In the genomic region with DNA sequence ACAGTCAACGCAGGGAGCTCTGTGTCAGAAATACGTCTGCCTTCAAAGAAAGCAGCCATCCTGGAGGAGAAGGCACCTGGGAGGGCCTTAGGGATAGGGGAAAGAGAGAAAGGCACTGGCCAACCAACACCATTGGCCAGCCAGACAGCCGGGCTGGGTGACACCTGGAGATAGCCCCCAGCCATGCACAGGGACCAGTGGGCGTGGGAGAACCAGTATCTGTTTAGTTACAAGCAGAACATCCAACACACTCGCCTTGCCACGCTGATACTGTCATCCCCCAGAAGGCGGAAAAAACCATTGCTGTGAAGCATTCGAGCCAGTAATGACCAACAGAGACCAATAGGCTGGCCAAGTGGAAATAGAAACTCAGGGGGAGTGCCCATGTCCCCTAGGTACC, we compare ENCODE assay signal across 11 cellular contexts. TPM values are rescaled to one million over a fixed set of nuclear protein-coding genes. Genes with fewer than 3 reads are reported as not detected.
DNase-seq lines count a peak whose midpoint lies in the region; ATAC-seq, FAIRE-seq and TF ChIP-seq lines count a peak whose summit lies in the region.
"Had no signal": no experiment of that assay in that cellular context is flagged by ENCODE, and none has a peak within 500 bp of the region (broad histone marks: within the 10 kb centered on the region; RNA-seq: fewer than 3 reads in every experiment).

No MANE protein-coding gene starts in this region.

- intact Hi-C loops in HCT116 (cut with micrococcal nuclease) = no loop called here
- intact Hi-C loops in K562 (cut with micrococcal nuclease) = no loop called here

- POLR2A ChIA-PET in HCT116 (lab: Charles Lee) (interaction anchor here (1.1 kb wide), 1 partner anchor 312 kb away, joined by 3 read pairs; no protein-coding TSS in a partner anchor), K562 (lab: Yijun Ruan, JAX) (interaction anchor here (0.6 to 1.6 kb wide), 11 partner anchors 8 to 348 kb away, joined by 3 to 8 read pairs (median 4); a partner anchor contains a TSS)

- no peaks in the 10 kb centered on the region for H3K9me1 ChIP-seq in K562 (ENCODE audit: control insufficient read depth, insufficient read depth, low read length)

- H3K79me2 ChIP-seq in HCT116 (ENCODE audit: insufficient read depth, low read length) = no peaks in the 10 kb centered on the region
- no peaks in the 10 kb centered on the region for H3K79me2 ChIP-seq in K562 (ENCODE audit: control insufficient read depth, insufficient read depth, low read length)

- H3K4me2 ChIP-seq in BLaER1 treated with 17β-estradiol and CSF1 and Interleukin-3, amounts not matched to agents 10 nM and 100 nM = peak overlapping the region; percentile 54 to 86 (median 74)
- H3K4me2 ChIP-seq in HCT116 (ENCODE audit: low read length) (peak overlapping the region; percentile 68), K562 (ENCODE audit: insufficient read depth, low read length) (peak overlapping the region; percentile 20; the same call in 1 of the 2 replicates)

- H3K9me3 ChIP-seq in BLaER1 treated with 17β-estradiol and CSF1 and Interleukin-3, amounts not matched to agents 10 nM and 100 nM (replicated peaks in 1 of 11) = no peaks in the 10 kb centered on the region
- no peaks in the 10 kb centered on the region for H3K9me3 ChIP-seq in HCT116 (ENCODE audit: control insufficient read depth in 1 of 2, insufficient read depth in 1 of 2, low read depth in 1 of 2, low read length in 2 of 2)
- H3K9me3 ChIP-seq in K562 (replicated peaks; ENCODE audit: control insufficient read depth, insufficient read depth, low read depth, low read length) = no peaks in the 10 kb centered on the region
- no peaks in the 10 kb centered on the region for H3K9me3 ChIP-seq in mesodermal cell (ENCODE audit: control insufficient read depth, low read length)
- H3K9me3 ChIP-seq: Caco-2, left ventricle myocardium inferior had no signal

- no peaks in the 10 kb centered on the region for H3K27me3 ChIP-seq in BLaER1 treated with 17β-estradiol and CSF1 and Interleukin-3, amounts not matched to agents 10 nM and 100 nM
- no peaks in the 10 kb centered on the region for H3K27me3 ChIP-seq in HCT116 (ENCODE audit: insufficient read depth, low read length)
- H3K27me3 ChIP-seq in K562 (ENCODE audit: control insufficient read depth in 2 of 2, insufficient read depth in 2 of 2, low read length in 2 of 2) = no peaks in the 10 kb centered on the region

- CTCF ChIA-PET in HCT116 (lab: Charles Lee) = no interaction called here
- CTCF ChIA-PET in K562 (lab: Yijun Ruan, JAX; ENCODE audit: low intra/inter-chr PET ratio) = no interaction called here

- peaks cover 0 to 27% (median 0%) of the 10 kb centered on the region in 11 experiments; a peak in 4 of 22 replicates for H4K20me1 ChIP-seq in BLaER1 treated with 17β-estradiol and CSF1 and Interleukin-3, amounts not matched to agents 10 nM and 100 nM
- no peaks in the 10 kb centered on the region for H4K20me1 ChIP-seq in HCT116 (ENCODE audit: insufficient read depth)
- H4K20me1 ChIP-seq in K562 (replicated peaks; ENCODE audit: control insufficient read depth, insufficient read depth, low read length) = no peaks in the 10 kb centered on the region

- H3K9me2 ChIP-seq in HCT116 (ENCODE audit: insufficient read depth) = no peaks in the 10 kb centered on the region

- TF ChIP-seq CTCF in HCT116 (IDR thresholded peaks at IDR 0.05 in 2 of 3, conservative IDR thresholded peaks at IDR 0.05 in 1 of 3; ENCODE audit: borderline replicate concordance in 1 of 3, insufficient read depth in 1 of 3, low read depth in 2 of 3, low read length in 2 of 3) (no peak), K562 (IDR thresholded peaks at IDR 0.05 in 2 of 3, conservative IDR thresholded peaks at IDR 0.05 in 1 of 3; ENCODE audit: insufficient read depth in 2 of 3, low read depth in 1 of 3, low read length in 3 of 3) (no peak)

- no peak for TF ChIP-seq RAD21 in HCT116 (IDR thresholded peaks at IDR 0.05; ENCODE audit: low read depth)
- TF ChIP-seq RAD21 in K562 (CRISPR knock-in tag; conservative IDR thresholded peaks at IDR 0.05 in 1 of 2, IDR thresholded peaks at IDR 0.05 in 1 of 2) = no peak

- peak overlapping the region in 10 of 11 experiments; percentile 8 to 71 (median 37); a peak in 14 of 22 replicates for H3K9ac ChIP-seq in BLaER1 treated with 17β-estradiol and CSF1 and Interleukin-3, amounts not matched to agents 10 nM and 100 nM
- H3K9ac ChIP-seq in HCT116 (ENCODE audit: low read length) (no peak overlapping the region; the same call in 1 of the 2 replicates), K562 (ENCODE audit: insufficient read depth in 1 of 2, low read depth in 2 of 2, low read length in 2 of 2) (peak overlapping the region; percentile 56; a peak in 2 of 4 replicates)

- no peak for TF ChIP-seq EP300 in K562 (IDR thresholded peaks at IDR 0.05; ENCODE audit: low read length)

- no peak overlapping the region for H3K4me3 ChIP-seq in BLaER1 treated with 17β-estradiol and CSF1 and Interleukin-3, amounts not matched to agents 10 nM and 100 nM
- H3K4me3 ChIP-seq in HCT116 (replicated peaks in 1 of 2; ENCODE audit: low read depth in 1 of 2, low read length in 2 of 2) = no peak overlapping the region
- H3K4me3 ChIP-seq in K562 = no peak overlapping the region
- no peak overlapping the region for H3K4me3 ChIP-seq in mesodermal cell (ENCODE audit: extremely low read depth, insufficient read depth, low read length, poor library complexity, severe bottlenecking)
- H3K4me3 ChIP-seq: left ventricle myocardium inferior had no signal

- no peak for DNase-seq in HCT116 (ENCODE audit: low read depth, low spot score)
- DNase-seq in K562 (ENCODE audit: extremely low read depth in 1 of 4, low spot score in 3 of 4) = no peak
- DNase-seq in SW 1271 (lab: John Stamatoyannopoulos, UW) = no peak
- DNase-seq in globus pallidus (ENCODE audit: low spot score) = no peak
- DNase-seq: Caco-2, left ventricle myocardium inferior, NCI-H2029 had no signal

- TF ChIP-seq POLR2A in HCT116 (IDR thresholded peaks at IDR 0.05; ENCODE audit: borderline replicate concordance, extremely low read depth, insufficient read depth, insufficient read length) (no peak), K562 (conservative IDR thresholded peaks at IDR 0.05) (no peak)

- H3K27ac ChIP-seq in BLaER1 treated with 17β-estradiol and CSF1 and Interleukin-3, amounts not matched to agents 10 nM and 100 nM = peak overlapping the region; percentile 23 to 90 (median 65)
- H3K27ac ChIP-seq in HCT116 (ENCODE audit: low read depth, low read length) (no peak overlapping the region; the same call in 1 of the 2 replicates), K562 (ENCODE audit: extremely low read depth, low read depth, low read length) (peak overlapping the region; percentile 54), mesodermal cell (ENCODE audit: low read depth, low read length, severe bottlenecking) (peak overlapping the region; percentile 1)
- H3K27ac ChIP-seq: left ventricle myocardium inferior had no signal

- FAIRE-seq in K562 (lab: Jason Lieb, UNC) = peak; percentile 44

- H3K36me3 ChIP-seq in BLaER1 treated with 17β-estradiol and CSF1 and Interleukin-3, amounts not matched to agents 10 nM and 100 nM = peaks cover 0 to 33% (median 10%) of the 10 kb centered on the region in 11 experiments; a peak in 12 of 22 replicates
- H3K36me3 ChIP-seq in HCT116 (ENCODE audit: control insufficient read depth in 1 of 2, insufficient read depth in 2 of 2, low read length in 2 of 2) = no peaks in the 10 kb centered on the region
- peaks cover 28% of the 10 kb centered on the region; the same call in 2 of the 3 replicates for H3K36me3 ChIP-seq in K562 (ENCODE audit: control insufficient read depth, insufficient read depth, low read length)
- peaks cover 6% of the 10 kb centered on the region for H3K36me3 ChIP-seq in mesodermal cell (ENCODE audit: control insufficient read depth, insufficient read depth, low read length)

- RAD21 ChIA-PET in HCT116 (lab: Charles Lee; ENCODE audit: low non-redundant PET in 1 of 2, low total read pairs in 2 of 2, uncharacterized antibody in 2 of 2, unreplicated experiment in 2 of 2) = no interaction called here

- H2AFZ ChIP-seq in HCT116 (ENCODE audit: low read depth, low read length, poor library complexity, severe bottlenecking) (no peak overlapping the region), K562 (ENCODE audit: low read depth, low read length) (peak overlapping the region; percentile 89)

- in situ Hi-C loops in K562 (cut with MboI) = no loop called here

- WGBS in K562 (ENCODE audit: insufficient coverage, low coverage, missing lambda C conversion rate) = 74% methylated on average over 7 of the region's 8 CpGs
- WGBS in mesodermal cell (ENCODE audit: insufficient coverage in 2 of 2), 2 experiments = 95 to 97% methylated on average over 8 of the region's 8 CpGs

- ATAC-seq in HCT116 = no peak
- ATAC-seq in K562 = no peak
- ATAC-seq in GM21717 (IDR thresholded peaks at IDR 0.05; ENCODE audit: unreplicated experiment) = no peak
- no peak for ATAC-seq in GM18498 (IDR thresholded peaks at IDR 0.05; ENCODE audit: unreplicated experiment)

- peaks cover 21 to 84% (median 33%) of the 10 kb centered on the region in 10 experiments for H3K4me1 ChIP-seq in BLaER1 treated with 17β-estradiol and CSF1 and Interleukin-3, amounts not matched to agents 10 nM and 100 nM
- H3K4me1 ChIP-seq in HCT116 (ENCODE audit: control insufficient read depth in 1 of 2, insufficient read depth in 2 of 2, low read length in 2 of 2) (peaks cover 19 to 32% of the 10 kb centered on the region in 2 experiments), K562 (replicated peaks in 1 of 2; ENCODE audit: control insufficient read depth in 2 of 2, insufficient read depth in 2 of 2, low read length in 2 of 2) (peaks cover 21 to 44% of the 10 kb centered on the region in 2 experiments), mesodermal cell (ENCODE audit: control insufficient read depth, insufficient read depth, low read length, poor library complexity, severe bottlenecking) (peaks cover 30% of the 10 kb centered on the region)
- H3K4me1 ChIP-seq: Caco-2, left ventricle myocardium inferior had no signal

- BruUV-seq in HCT116 (replicated peaks; lab: Mats Ljungman, UMichigan) (no TSS peak), K562 (replicated peaks; lab: Mats Ljungman, UMichigan) (no TSS peak)

RNA-seq across cellular contexts. Expression of a gene that starts 15.5 kb away (rescaled TPM):
- total RNA-seq in HCT116 (2021; ENCODE audit: unreplicated experiment) = 1.1 TPM
- 0.39 and 0.44 TPM in 2 replicates for polyA plus RNA-seq in HCT116 (2012)
- 1.2 and 2.8 TPM in 2 replicates for total RNA-seq in K562 (2011; cell fraction: chromatin; rRNA removed; ENCODE audit: low replicate concordance)
- total RNA-seq in K562 (2011; cell fraction: nucleolus; rRNA removed) = 1.6 and 2.0 TPM in 2 replicates
- total RNA-seq in K562 (2011; cell fraction: nucleoplasm; rRNA removed) = 1.2 and 1.5 TPM in 2 replicates
- 0.36 and 0.57 TPM in 2 replicates for total RNA-seq in K562 (2014; rRNA removed)
- total RNA-seq in K562 (2014; rRNA removed; fragmentation: Illumina TruSeq; extraction: Trizol) = 0.33 and 0.45 TPM in 2 replicates
- total RNA-seq in K562 (2015; rRNA removed; fragmentation: Illumina TruSeq; extraction: Trizol) = 0.58 and 0.64 TPM in 2 replicates
- 0.58 and 0.60 TPM in 2 replicates for total RNA-seq in K562 (2021)
- polyA plus RNA-seq in K562 (2011; rRNA removed) = 0.55 and 0.72 TPM in 2 replicates
- 0.43 and 0.48 TPM in 2 replicates for polyA plus RNA-seq in K562 (2011; cell fraction: cytosol; rRNA removed)
- polyA plus RNA-seq in K562 (2011; cell fraction: nucleus; rRNA removed) = 0.63 TPM in 2 replicates
- polyA plus RNA-seq in K562 (2012) = 0.62 and 0.97 TPM in 2 replicates
- polyA plus RNA-seq in K562 (2014; fragmentation: Illumina TruSeq; extraction: Trizol) = 0.45 and 0.60 TPM in 2 replicates
- polyA plus RNA-seq in K562 (2014; fragmentation: Nextera tagmentation; extraction: Ambion mirVana) = under 1 TPM in 1 of 2 experiments, not detected in 1; 0.17 TPM
- 0.49 and 0.71 TPM in 2 replicates for polyA plus RNA-seq in K562 (2014; rRNA removed)
- polyA minus RNA-seq in K562 (2011; rRNA and poly(A)+ RNA removed) = 0.42 and 0.81 TPM in 2 replicates
- polyA minus RNA-seq in K562 (2011; cell fraction: cytosol; rRNA and poly(A)+ RNA removed) = not detected in 2 replicates
- 0.22 and 0.27 TPM in 2 replicates for polyA minus RNA-seq in K562 (2011; cell fraction: nucleus; rRNA and poly(A)+ RNA removed)
- 0.85 TPM for polyA plus RNA-seq in mesodermal cell (2013, experiment 1 of 2)
- polyA plus RNA-seq in mesodermal cell (2013, experiment 2 of 2) = 0.51 TPM

RNA-seq across cellular contexts. Expression of a gene that starts 31.0 kb away (rescaled TPM):
- 10.3 TPM for total RNA-seq in HCT116 (2021; ENCODE audit: unreplicated experiment)
- 4.8 and 10.4 TPM in 2 replicates for polyA plus RNA-seq in HCT116 (2012)
- 26.7 and 49.0 TPM in 2 replicates for total RNA-seq in K562 (2011; cell fraction: chromatin; rRNA removed; ENCODE audit: low replicate concordance)
- total RNA-seq in K562 (2011; cell fraction: nucleolus; rRNA removed) = 16.5 and 18.2 TPM in 2 replicates
- 38.7 and 66.3 TPM in 2 replicates for total RNA-seq in K562 (2011; cell fraction: nucleoplasm; rRNA removed)
- 7.6 and 7.9 TPM in 2 replicates for total RNA-seq in K562 (2014; rRNA removed)
- 8.3 and 9.1 TPM in 2 replicates for total RNA-seq in K562 (2014; rRNA removed; fragmentation: Illumina TruSeq; extraction: Trizol)
- total RNA-seq in K562 (2015; rRNA removed; fragmentation: Illumina TruSeq; extraction: Trizol) = 6.7 and 7.1 TPM in 2 replicates
- 13.4 and 19.8 TPM in 2 replicates for total RNA-seq in K562 (2021)
- 26.7 and 35.9 TPM in 2 replicates for polyA plus RNA-seq in K562 (2011; rRNA removed)
- 10.5 and 14.7 TPM in 2 replicates for polyA plus RNA-seq in K562 (2011; cell fraction: cytosol; rRNA removed)
- 49.2 and 59.8 TPM in 2 replicates for polyA plus RNA-seq in K562 (2011; cell fraction: nucleus; rRNA removed)
- polyA plus RNA-seq in K562 (2012) = 8.5 and 11.4 TPM in 2 replicates
- 11.5 and 13.0 TPM in 2 replicates for polyA plus RNA-seq in K562 (2014; fragmentation: Illumina TruSeq; extraction: Trizol)
- polyA plus RNA-seq in K562 (2014; fragmentation: Nextera tagmentation; extraction: Ambion mirVana) = 10 to 100 TPM in 1 of 2 experiments, 1 to 10 TPM in 1; 9.0 to 11.0 TPM
- 13.2 and 15.6 TPM in 2 replicates for polyA plus RNA-seq in K562 (2014; rRNA removed)
- polyA minus RNA-seq in K562 (2011; rRNA and poly(A)+ RNA removed) = 18.7 and 32.2 TPM in 2 replicates
- polyA minus RNA-seq in K562 (2011; cell fraction: cytosol; rRNA and poly(A)+ RNA removed) = 7.8 and 13.7 TPM in 2 replicates
- polyA minus RNA-seq in K562 (2011; cell fraction: nucleus; rRNA and poly(A)+ RNA removed) = 24.8 and 26.5 TPM in 2 replicates
- polyA plus RNA-seq in mesodermal cell (2013, experiment 1 of 2) = 4.9 TPM
- polyA plus RNA-seq in mesodermal cell (2013, experiment 2 of 2) = 4.9 TPM

RNA-seq across cellular contexts. Expression of a gene that starts 52.1 kb away (rescaled TPM):
- total RNA-seq in HCT116 (2021; ENCODE audit: unreplicated experiment) = 44.4 TPM
- polyA plus RNA-seq in HCT116 (2012) = 25.6 and 27.5 TPM in 2 replicates
- total RNA-seq in K562 (2011; cell fraction: chromatin; rRNA removed; ENCODE audit: low replicate concordance) = 13.8 and 44.5 TPM in 2 replicates
- total RNA-seq in K562 (2011; cell fraction: nucleolus; rRNA removed) = 11.0 and 12.1 TPM in 2 replicates
- 18.8 and 21.3 TPM in 2 replicates for total RNA-seq in K562 (2011; cell fraction: nucleoplasm; rRNA removed)
- total RNA-seq in K562 (2014; rRNA removed) = 56.9 and 74.2 TPM in 2 replicates
- 58.7 and 59.8 TPM in 2 replicates for total RNA-seq in K562 (2014; rRNA removed; fragmentation: Illumina TruSeq; extraction: Trizol)
- 65.4 and 70.8 TPM in 2 replicates for total RNA-seq in K562 (2015; rRNA removed; fragmentation: Illumina TruSeq; extraction: Trizol)
- 61.0 and 61.5 TPM in 2 replicates for total RNA-seq in K562 (2021)
- polyA plus RNA-seq in K562 (2011; rRNA removed) = 38.3 and 65.7 TPM in 2 replicates
- polyA plus RNA-seq in K562 (2011; cell fraction: cytosol; rRNA removed) = 15.3 and 17.6 TPM in 2 replicates
- polyA plus RNA-seq in K562 (2011; cell fraction: nucleus; rRNA removed) = 12.4 and 13.8 TPM in 2 replicates
- polyA plus RNA-seq in K562 (2012) = 36.3 and 42.8 TPM in 2 replicates
- 88.9 and 93.4 TPM in 2 replicates for polyA plus RNA-seq in K562 (2014; fragmentation: Illumina TruSeq; extraction: Trizol)
- polyA plus RNA-seq in K562 (2014; fragmentation: Nextera tagmentation; extraction: Ambion mirVana) = 10 to 100 TPM; 29.2 to 33.7 TPM
- 72.7 and 102 TPM in 2 replicates for polyA plus RNA-seq in K562 (2014; rRNA removed)
- 16.0 and 24.7 TPM in 2 replicates for polyA minus RNA-seq in K562 (2011; rRNA and poly(A)+ RNA removed)
- polyA minus RNA-seq in K562 (2011; cell fraction: cytosol; rRNA and poly(A)+ RNA removed) = 13.7 and 15.2 TPM in 2 replicates
- polyA minus RNA-seq in K562 (2011; cell fraction: nucleus; rRNA and poly(A)+ RNA removed) = 9.3 and 13.1 TPM in 2 replicates
- polyA plus RNA-seq in mesodermal cell (2013, experiment 1 of 2) = 48.3 TPM
- polyA plus RNA-seq in mesodermal cell (2013, experiment 2 of 2) = 52.9 TPM

Comparison
In these comparisons a context has a peak if more than half of its experiments do, and no peak if none do; other contexts are left out.
1. H3K4me2 ChIP-seq: peak in every context shown above with its lines; median percentile 74 in BLaER1 treated with 17β-estradiol and CSF1 and Interleukin-3, amounts not matched to agents 10 nM and 100 nM; 68 in HCT116; 20 in K562.